27 cellular contexts compared by ENCODE assay signal in genomic region chr16:5571446-5571845, GRCh38.
"Had no signal": no experiment of that assay in that cellular context is flagged by ENCODE, and none has a peak within 500 bp of the region (broad histone marks: within the 10 kb centered on the region; RNA-seq: fewer than 3 reads in every experiment).

No MANE protein-coding gene starts in this region.

- H3K27me3 ChIP-seq: stomach, suprapubic skin, testis, thyroid gland, tibial artery, tibial nerve, transverse colon, upper lobe of left lung, upper lobe of right lung, uterus, vagina had no signal

- H3K4me1 ChIP-seq: stomach, suprapubic skin, testis, thyroid gland, tibial artery, tibial nerve, transverse colon, upper lobe of left lung, upper lobe of right lung, uterus, vagina had no signal

- FAIRE-seq: urothelium cell line had no signal

- H3K36me3 ChIP-seq: stomach, suprapubic skin, thoracic aorta, thyroid gland, tibial artery, tibial nerve, transverse colon, upper lobe of left lung, upper lobe of right lung, uterus, vagina had no signal

- ATAC-seq: stimulated activated effector memory CD8-positive, alpha-beta T cell treated with anti-CD3 and anti-CD28 coated beads, Interleukin-12 subunit alpha, Interleukin-12 subunit beta, amount 100 ng/mL, for 72 hours; stimulated activated memory B cell treated with anti-CD40 and anti-IgM and Interleukin-4, amounts not matched to agents 10 μg/mL and 1 μg/mL and 100 μg/mL, for 72 hours; stimulated activated naive B cell treated with anti-CD40 and anti-IgM and Interleukin-4, amounts not matched to agents 10 μg/mL and 1 μg/mL and 100 μg/mL, for 72 hours; stimulated activated naive CD8-positive, alpha-beta T cell treated with anti-CD3 and anti-CD28 coated beads, Interleukin-15, amount 100 ng/mL, for 72 hours; stimulated activated naive CD8-positive, alpha-beta T cell treated with anti-CD3 and anti-CD28 coated beads, Interleukin-15, Interleukin-2, amounts not matched to agents 100 U/mL and 50 U/mL, for 24 hours; upper lobe of right lung had no signal

- H3K9me3 ChIP-seq: stomach, suprapubic skin, testis, thoracic aorta, thyroid gland, tibial artery, tibial nerve, transverse colon, upper lobe of left lung, upper lobe of right lung, uterus, vagina had no signal

- DNase-seq: stimulated activated CD4-positive, alpha-beta T cell treated with anti-CD3 and anti-CD28 coated beads, Interleukin-2, amount 100 ng/mL, for 48 hours; stimulated activated CD4-positive, alpha-beta T cell treated with anti-CD3 and anti-CD28 coated beads, Interleukin-4, amount 100 ng/mL, for 1 hour; stimulated activated CD4-positive, alpha-beta T cell treated with anti-CD3 and anti-CD28 coated beads, Interleukin-4, amount 100 ng/mL, for 24 hours; stimulated activated CD4-positive, alpha-beta T cell treated with anti-CD3 and anti-CD28 coated beads, Interleukin-4, amount 100 ng/mL, for 4 hours; stimulated activated CD8-positive, alpha-beta memory T cell treated with anti-CD3 and anti-CD28 coated beads, Interleukin-4, amount 100 ng/mL, for 48 hours; stimulated activated naive B cell treated with anti-CD40 and anti-IgM and Interleukin-4, amounts not matched to agents 10 μg/mL and 1 μg/mL and 100 μg/mL, for 72 hours; stimulated activated naive CD4-positive, alpha-beta T cell; stimulated activated naive CD4-positive, alpha-beta T cell treated with Interleukin-2 at 50 U/mL for 16 hours; stimulated activated naive CD8-positive, alpha-beta T cell treated with anti-CD3 and anti-CD28 coated beads, Interleukin-15, amount 100 ng/mL, for 72 hours; stimulated activated naive CD8-positive, alpha-beta T cell treated with anti-CD3 and anti-CD28 coated beads, Interleukin-15, Interleukin-2, amounts not matched to agents 100 U/mL and 50 U/mL, for 24 hours; stomach; substantia nigra; testis; thyroid gland; tibial artery; transverse colon; trophoblast cell; upper lobe of left lung; upper lobe of right lung; uterus had no signal

- H3K4me3 ChIP-seq: stomach, suprapubic skin, testis, thoracic aorta, thyroid gland, tibial artery, tibial nerve, transverse colon, upper lobe of left lung, upper lobe of right lung, uterus, vagina had no signal

- H3K27ac ChIP-seq: stomach, suprapubic skin, testis, thoracic aorta, thyroid gland, tibial artery, tibial nerve, transverse colon, upper lobe of left lung, upper lobe of right lung, uterus, vagina had no signal
